In the genomic region with DNA sequence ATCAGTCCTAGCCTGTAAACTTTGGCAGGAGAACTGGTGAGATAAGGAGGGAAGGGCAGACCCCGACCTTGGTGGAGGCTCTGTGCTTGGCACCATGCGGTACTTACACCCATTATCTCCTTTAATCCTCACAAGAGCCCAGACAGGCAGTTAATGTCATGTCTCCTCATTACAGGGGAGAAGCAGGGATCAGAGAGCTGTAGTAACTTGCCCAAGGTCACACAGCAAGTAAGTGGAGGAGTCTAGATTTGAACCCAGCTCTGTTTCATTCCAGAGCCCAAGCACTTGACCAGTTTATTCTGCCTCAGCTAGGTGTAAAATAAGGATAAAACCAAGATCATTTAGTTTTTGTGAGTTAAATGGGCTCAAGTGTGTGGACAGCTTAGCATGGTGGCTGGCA, we compare ENCODE assay signal across 22 cellular contexts. TPM values are rescaled to one million over a fixed set of nuclear protein-coding genes. Genes with fewer than 3 reads are reported as not detected.
DNase-seq lines count a peak whose midpoint lies in the region; ATAC-seq, FAIRE-seq and TF ChIP-seq lines count a peak whose summit lies in the region.
"Had no signal": no experiment of that assay in that cellular context is flagged by ENCODE, and none has a peak within 500 bp of the region (broad histone marks: within the 10 kb centered on the region; RNA-seq: fewer than 3 reads in every experiment).

No MANE protein-coding gene starts in this region.

- peak; percentile 48 for ATAC-seq in left ventricle myocardium superior
- ATAC-seq in heart right ventricle, result no peak
- ATAC-seq in HG03175 (IDR thresholded peaks at IDR 0.05; ENCODE audit: unreplicated experiment), result no peak
- ATAC-seq in HG03521 (IDR thresholded peaks at IDR 0.05; ENCODE audit: unreplicated experiment), result no peak
- ATAC-seq: GM12878 had no signal

- no peak overlapping the region for H3K4ac ChIP-seq in H1 (replicated peaks; ENCODE audit: insufficient read length, low read depth, low read length)

- H2BK120ac ChIP-seq in H1 (replicated peaks; ENCODE audit: low read depth, low read length), result no peak overlapping the region

- no peak overlapping the region for H3K23ac ChIP-seq in H1 (ENCODE audit: insufficient read length)

- DNase-seq in left ventricle myocardium superior (no peak), heart right ventricle (no peak), H1 (ENCODE audit: low read depth in 1 of 2, low spot score in 2 of 2) (no peak), osteoblast (ENCODE audit: insufficient read length, low spot score, missing footprints) (peak; percentile 22)
- DNase-seq: ACHN; BE2C; C1 segment of cervical spinal cord; CD4-positive, CD25-positive, alpha-beta regulatory T cell; CD8-positive, alpha-beta memory T cell; COR-L47; DMS53; DND-41; EL; HCEC 1CT; HFFc6 had no signal

- H3K4me2 ChIP-seq in OCI-LY3 (ENCODE audit: low read length) (peak overlapping the region; percentile 81), H1 (ENCODE audit: insufficient read depth in 1 of 2, low read depth in 2 of 2, low read length in 2 of 2) (no peak overlapping the region), osteoblast (ENCODE audit: insufficient read depth, low read length) (no peak overlapping the region)

- H3K4me3 ChIP-seq in heart right ventricle, result no peak overlapping the region
- peak overlapping the region; percentile 59; the same call in 1 of the 2 replicates for H3K4me3 ChIP-seq in OCI-LY3 (ENCODE audit: low read length)
- H3K4me3 ChIP-seq in H1 (ENCODE audit: extremely low read depth in 1 of 4, insufficient read depth in 2 of 4, low read depth in 3 of 4, low read length in 4 of 4), result no peak overlapping the region
- no peak overlapping the region for H3K4me3 ChIP-seq in osteoblast (ENCODE audit: insufficient read depth, low read length)
- H3K4me3 ChIP-seq: GM12878 had no signal

- H2BK15ac ChIP-seq in H1 (ENCODE audit: low read length), result no peak overlapping the region

- intact Hi-C loops in left ventricle myocardium superior (cut with micrococcal nuclease) (no loop called here), heart right ventricle (cut with DNase I) (no loop called here)

- no peak overlapping the region for H3K18ac ChIP-seq in H1 (ENCODE audit: extremely low read depth, low read length)

- TF ChIP-seq CTCF in heart right ventricle (IDR thresholded peaks at IDR 0.05) (no peak), OCI-LY3 (IDR thresholded peaks at IDR 0.05; ENCODE audit: low read depth, low read length) (no peak), H1 (IDR thresholded peaks at IDR 0.05; ENCODE audit: control extremely low read depth in 1 of 3, insufficient read depth in 1 of 3, low read depth in 1 of 3, low read length in 3 of 3) (no peak), osteoblast (IDR thresholded peaks at IDR 0.05; ENCODE audit: extremely low read depth, low read depth, low read length) (no peak)

- no peak for FAIRE-seq in H1 (lab: Jason Lieb, UNC)
- FAIRE-seq: GM12878, H54 had no signal

- peak overlapping the region; percentile 65; the same call in 1 of the 2 replicates for H3K9ac ChIP-seq in OCI-LY3 (ENCODE audit: low read length)
- H3K9ac ChIP-seq in H1 (replicated peaks in 1 of 4; ENCODE audit: extremely low read depth in 1 of 4, low read depth in 3 of 4, low read length in 3 of 4), result no peak overlapping the region

- 42 to 53% methylated on average over 2 of the region's 2 CpGs for WGBS in heart right ventricle, 2 donors
- 100% methylated on average over 2 of the region's 2 CpGs; no CpG with 5 or more reads in 1 of the 2 experiments for WGBS in H1 (ENCODE audit: extremely low coverage in 1 of 2, insufficient coverage in 1 of 2, insufficient read length in 1 of 2, insufficient replicate concordance in 2 of 2, low coverage in 1 of 2, low lambda C conversion rate in 2 of 2, missing lambda C conversion rate in 1 of 2), 2 experiments

- no peak overlapping the region for H2BK12ac ChIP-seq in H1 (ENCODE audit: low read depth, low read length)

- no peak overlapping the region for H4K8ac ChIP-seq in H1 (ENCODE audit: extremely low read depth, insufficient read depth, low read length)

- no peaks in the 10 kb centered on the region for H3K23me2 ChIP-seq in H1 (ENCODE audit: low read depth, low read length)

- H3K27ac ChIP-seq in heart right ventricle, result no peak overlapping the region
- H3K27ac ChIP-seq in OCI-LY3 (ENCODE audit: low read length), result peak overlapping the region; percentile 88
- no peak overlapping the region for H3K27ac ChIP-seq in H1 (ENCODE audit: low read depth, low read length)
- no peak overlapping the region for H3K27ac ChIP-seq in osteoblast (ENCODE audit: low read depth, low read length)

- no peak overlapping the region for H2AK5ac ChIP-seq in H1 (ENCODE audit: low read depth, low read length)

- no peak for TF ChIP-seq RAD21 in H1 (IDR thresholded peaks at IDR 0.05 in 1 of 2, conservative IDR thresholded peaks at IDR 0.05 in 1 of 2; ENCODE audit: low read depth in 2 of 2, low read length in 2 of 2)

- H3K79me2 ChIP-seq in OCI-LY3 (ENCODE audit: low read length), result peaks cover 99% of the 10 kb centered on the region
- H3K79me2 ChIP-seq in H1 (ENCODE audit: control insufficient read depth in 1 of 2, insufficient read depth in 2 of 2, low read length in 2 of 2), result peaks cover 0 to 2% of the 10 kb centered on the region in 2 experiments; a peak in 1 of 4 replicates
- no peaks in the 10 kb centered on the region for H3K79me2 ChIP-seq in osteoblast (ENCODE audit: insufficient read depth, low read length)

- H3K4me1 ChIP-seq in heart right ventricle (no peaks in the 10 kb centered on the region), OCI-LY3 (ENCODE audit: low read length) (peaks cover 80% of the 10 kb centered on the region), H1 (replicated peaks in 1 of 4; ENCODE audit: control insufficient read depth in 3 of 4, insufficient read depth in 4 of 4, low read length in 3 of 4) (peaks cover 0 to 17% (median 10%) of the 10 kb centered on the region in 4 experiments; a peak in 6 of 7 replicates), osteoblast (ENCODE audit: insufficient read depth, low read length) (peaks cover 10% of the 10 kb centered on the region)
- H3K4me1 ChIP-seq: BE2C had no signal

- POLR2A ChIA-PET in H1 (lab: Charles Lee; ENCODE audit: partially characterized antibody), result interaction anchor here (1.1 kb wide), 1 partner anchor 12 kb away, joined by 3 read pairs; no protein-coding TSS in a partner anchor

- H4K91ac ChIP-seq in H1 (replicated peaks; ENCODE audit: insufficient read length, low read length), result no peak overlapping the region

- H3K9me3 ChIP-seq in heart right ventricle (no peaks in the 10 kb centered on the region), OCI-LY3 (ENCODE audit: insufficient read depth, low read length) (no peaks in the 10 kb centered on the region), H1 (ENCODE audit: insufficient read depth in 2 of 2, low read depth in 1 of 2, low read length in 1 of 2) (no peaks in the 10 kb centered on the region), osteoblast (ENCODE audit: low read depth, low read length) (no peaks in the 10 kb centered on the region)
- H3K9me3 ChIP-seq: BE2C had no signal

- H2BK20ac ChIP-seq in H1 (ENCODE audit: low read length), result no peak overlapping the region

- CTCF ChIA-PET in H1 (lab: Charles Lee; ENCODE audit: partially characterized antibody), result interaction anchor here (0.7 to 18.0 kb wide), 6 partner anchors 10 to 443 kb away, joined by 3 to 212 read pairs (median 4); no protein-coding TSS in a partner anchor

- H3K79me1 ChIP-seq in H1 (ENCODE audit: low read depth, low read length), result peaks cover 4% of the 10 kb centered on the region; the same call in 1 of the 2 replicates

- no peak overlapping the region for H2BK5ac ChIP-seq in H1 (ENCODE audit: low read depth, low read length)

- H4K20me1 ChIP-seq in OCI-LY3 (ENCODE audit: insufficient read depth, low read length) (peaks cover 73% of the 10 kb centered on the region), H1 (replicated peaks in 1 of 2; ENCODE audit: control insufficient read depth in 1 of 2, insufficient read depth in 2 of 2, low read length in 2 of 2) (peaks cover 0 to 3% of the 10 kb centered on the region in 2 experiments), osteoblast (ENCODE audit: insufficient read depth, low read length) (no peaks in the 10 kb centered on the region)

- H3K27me3 ChIP-seq in heart right ventricle (peaks cover 0 to 7% (median 2%) of the 10 kb centered on the region in 7 donors), OCI-LY3 (ENCODE audit: low read depth, low read length) (no peaks in the 10 kb centered on the region), H1 (replicated peaks in 1 of 4; ENCODE audit: control insufficient read depth in 3 of 4, extremely low read depth in 1 of 4, insufficient read depth in 3 of 4, low read length in 3 of 4) (no peaks in the 10 kb centered on the region; a peak in 3 of 7 replicates), osteoblast (ENCODE audit: insufficient read depth, low read length) (no peaks in the 10 kb centered on the region)
- H3K27me3 ChIP-seq: BE2C had no signal

- H2AFZ ChIP-seq in OCI-LY3 (ENCODE audit: low read depth, low read length), result no peak overlapping the region
- no peak overlapping the region for H2AFZ ChIP-seq in H1 (ENCODE audit: low read length)
- H2AFZ ChIP-seq in osteoblast (ENCODE audit: low read length), result no peak overlapping the region

- H3K14ac ChIP-seq in H1 (ENCODE audit: insufficient read length), result no peak overlapping the region

- no peak overlapping the region for H4K5ac ChIP-seq in H1 (ENCODE audit: insufficient read length, low read depth, low read length)

- TF ChIP-seq POLR2A in H1 (IDR thresholded peaks at IDR 0.05; ENCODE audit: control extremely low read depth in 1 of 2, low read depth in 2 of 2, low read length in 2 of 2), result no peak

- no peak overlapping the region for H3K56ac ChIP-seq in H1 (replicated peaks; ENCODE audit: insufficient read length, low read depth, low read length)

- no peak for TF ChIP-seq EP300 in H1 (IDR thresholded peaks at IDR 0.05; ENCODE audit: borderline replicate concordance in 1 of 2, low read depth in 2 of 2, low read length in 2 of 2)

- no peaks in the 10 kb centered on the region for H3K36me3 ChIP-seq in heart right ventricle
- peaks cover 26% of the 10 kb centered on the region for H3K36me3 ChIP-seq in OCI-LY3 (replicated peaks; ENCODE audit: low read depth, low read length)
- H3K36me3 ChIP-seq in H1 (ENCODE audit: control insufficient read depth in 2 of 4, insufficient read depth in 4 of 4, low read length in 3 of 4), result no peaks in the 10 kb centered on the region
- no peaks in the 10 kb centered on the region for H3K36me3 ChIP-seq in osteoblast (ENCODE audit: insufficient read depth, low read length)
- H3K36me3 ChIP-seq: BE2C had no signal

RNA-seq across cellular contexts. Expression of gene POU3F1, which starts 14.0 kb away (rescaled TPM):
- total RNA-seq in left ventricle myocardium superior (not detected), heart right ventricle (under 1 TPM in 2 of 10 donors, not detected in 8; 0.13 to 0.22 TPM), osteoblast (under 0.01 TPM in 2 replicates)
- polyA plus RNA-seq in heart right ventricle (under 1 TPM in 1 of 2 donors, not detected in 1; 0.03 TPM), H1 (2011; rRNA removed) (4.2 and 7.1 TPM in 2 replicates)
- 10.8 and 11.6 TPM in 2 replicates for total RNA-seq in H1 (2021; fragmentation: NEBNext Ultra II Directional; extraction: Animal tissue kit (Norgen Biotek cat#: 25700))
- polyA plus RNA-seq in H1 (2011; cell fraction: cytosol; rRNA removed), result 3.5 TPM
- 4.9 TPM for polyA plus RNA-seq in H1 (2011; cell fraction: nucleus; rRNA removed)
- polyA plus RNA-seq in H1 (2012, experiment 1 of 2), result 4.0 to 6.8 TPM (median 6.4 TPM) in 4 replicates
- 4.1 TPM for polyA plus RNA-seq in H1 (2012, experiment 2 of 2)
- 15.0 TPM for polyA plus RNA-seq in H1 (2013, experiment 1 of 2)
- polyA plus RNA-seq in H1 (2013, experiment 2 of 2), result 15.5 TPM
- 0.95 and 1.5 TPM in 2 replicates for polyA minus RNA-seq in H1 (2011; rRNA and poly(A)+ RNA removed)
- 6.5 TPM for polyA minus RNA-seq in H1 (2011; cell fraction: cytosol; rRNA and poly(A)+ RNA removed)
- polyA minus RNA-seq in H1 (2011; cell fraction: nucleus; rRNA and poly(A)+ RNA removed), result 7.7 TPM
- total RNA-seq: A172, G401 had no signal

RNA-seq across cellular contexts. Expression of gene UTP11, which starts 48.0 kb away (rescaled TPM):
- total RNA-seq in left ventricle myocardium superior, result 38.6 TPM
- total RNA-seq in heart right ventricle, result 10 to 100 TPM; 24.1 to 59.8 (median 37.1) TPM
- 10 to 100 TPM; 22.9 to 34.2 TPM for polyA plus RNA-seq in heart right ventricle
- 56.4 and 60.5 TPM in 2 replicates for total RNA-seq in H1 (2021; fragmentation: NEBNext Ultra II Directional; extraction: Animal tissue kit (Norgen Biotek cat#: 25700))
- 18.2 and 19.5 TPM in 2 replicates for polyA plus RNA-seq in H1 (2011; rRNA removed)
- 28.8 TPM for polyA plus RNA-seq in H1 (2011; cell fraction: cytosol; rRNA removed)
- 7.3 TPM for polyA plus RNA-seq in H1 (2011; cell fraction: nucleus; rRNA removed)
- polyA plus RNA-seq in H1 (2012, experiment 1 of 2), result 22.7 to 38.5 TPM (median 29.0 TPM) in 4 replicates
- polyA plus RNA-seq in H1 (2012, experiment 2 of 2), result 11.9 TPM
- polyA plus RNA-seq in H1 (2013, experiment 1 of 2), result 54.9 TPM
- 52.3 TPM for polyA plus RNA-seq in H1 (2013, experiment 2 of 2)
- polyA minus RNA-seq in H1 (2011; rRNA and poly(A)+ RNA removed), result 10.0 and 10.4 TPM in 2 replicates
- polyA minus RNA-seq in H1 (2011; cell fraction: cytosol; rRNA and poly(A)+ RNA removed), result 18.9 TPM
- polyA minus RNA-seq in H1 (2011; cell fraction: nucleus; rRNA and poly(A)+ RNA removed), result 18.2 TPM
- 38.7 and 39.8 TPM in 2 replicates for total RNA-seq in osteoblast

RNA-seq across cellular contexts. Expression of gene FHL3, which starts 55.2 kb away (rescaled TPM):
- 13.3 TPM for total RNA-seq in left ventricle myocardium superior
- 10 to 100 TPM in 3 of 10 donors, 1 to 10 TPM in 7; 5.8 to 23.8 (median 8.3) TPM for total RNA-seq in heart right ventricle
- polyA plus RNA-seq in heart right ventricle, result 10 to 100 TPM; 11.6 to 14.9 TPM
- 35.6 and 35.8 TPM in 2 replicates for total RNA-seq in H1 (2021; fragmentation: NEBNext Ultra II Directional; extraction: Animal tissue kit (Norgen Biotek cat#: 25700))
- 14.3 and 22.8 TPM in 2 replicates for polyA plus RNA-seq in H1 (2011; rRNA removed)
- polyA plus RNA-seq in H1 (2011; cell fraction: cytosol; rRNA removed), result 12.5 TPM
- polyA plus RNA-seq in H1 (2011; cell fraction: nucleus; rRNA removed), result 20.9 TPM
- 21.0 to 35.7 TPM (median 34.1 TPM) in 4 replicates for polyA plus RNA-seq in H1 (2012, experiment 1 of 2)
- polyA plus RNA-seq in H1 (2012, experiment 2 of 2), result 51.4 TPM
- polyA plus RNA-seq in H1 (2013, experiment 1 of 2), result 32.0 TPM
- polyA plus RNA-seq in H1 (2013, experiment 2 of 2), result 33.4 TPM
- 9.7 and 19.7 TPM in 2 replicates for polyA minus RNA-seq in H1 (2011; rRNA and poly(A)+ RNA removed)
- polyA minus RNA-seq in H1 (2011; cell fraction: cytosol; rRNA and poly(A)+ RNA removed), result 13.7 TPM
- polyA minus RNA-seq in H1 (2011; cell fraction: nucleus; rRNA and poly(A)+ RNA removed), result 22.4 TPM
- total RNA-seq in osteoblast, result 21.4 and 25.6 TPM in 2 replicates
